2 cellular contexts compared by ENCODE assay signal in the genomic region with DNA sequence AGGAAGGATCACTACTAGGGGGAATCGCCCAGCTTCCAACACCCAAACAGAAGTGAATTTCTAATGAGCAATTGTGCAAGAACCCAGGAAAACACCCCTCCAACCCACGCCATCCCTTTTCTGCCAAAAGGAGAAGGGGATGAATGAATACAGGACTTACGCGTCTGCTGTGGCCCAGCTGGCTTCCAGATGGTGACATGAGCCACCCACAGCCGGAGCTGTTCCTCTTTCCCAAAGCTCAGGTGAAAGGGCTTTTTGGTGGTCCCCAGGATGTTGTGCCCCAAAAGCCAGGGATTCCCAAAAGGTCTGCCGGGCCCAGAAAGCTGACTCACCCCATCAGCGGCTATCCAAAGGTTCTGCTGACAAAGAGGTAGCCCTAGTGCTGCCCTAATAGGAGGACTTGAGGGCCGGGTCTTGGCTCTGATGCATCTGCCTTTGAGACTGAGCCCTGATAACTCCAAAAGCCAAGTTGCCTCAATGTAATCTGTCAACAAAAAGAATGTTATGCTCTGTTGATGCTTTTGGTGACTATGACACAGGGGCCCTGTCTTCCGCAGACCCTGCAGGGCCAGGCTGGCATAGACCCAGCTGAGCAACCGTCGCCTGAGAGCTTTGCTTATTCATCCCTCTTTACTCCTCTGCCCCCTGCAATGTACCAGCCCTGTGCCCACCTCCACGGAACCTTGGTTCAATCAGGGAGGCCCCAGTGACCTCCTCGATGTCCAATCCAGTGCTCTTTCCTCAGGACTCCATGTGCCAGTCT.
TF ChIP-seq lines count a peak whose summit lies in the region.

No MANE protein-coding gene starts in this region.

TF ChIP-seq in IMR-90, 13 proteins besides CTCF, POLR2A, EP300 and RAD21:
- TF ChIP-seq CHD1 (IDR thresholded peaks at IDR 0.05; ENCODE audit: low read depth, low read length) (no peak), FOS (IDR thresholded peaks at IDR 0.05; ENCODE audit: low read depth, low read length) (no peak), SMC3 (IDR thresholded peaks at IDR 0.05; ENCODE audit: low read depth, low read length) (no peak), CEBPB (IDR thresholded peaks at IDR 0.05; ENCODE audit: low read depth, low read length) (peak; percentile 90)
TF ChIP-seq in IMR-90: peak in this region for 1.

TF ChIP-seq in K562, 482 proteins besides CTCF, POLR2A, EP300 and RAD21:
- TF ChIP-seq BCL6 (CRISPR knock-in tag; IDR thresholded peaks at IDR 0.05), result no peak
- TF ChIP-seq ZNF316 (IDR thresholded peaks at IDR 0.05), result peak; percentile 17; the same call in 1 of the 2 replicates
- no peak for TF ChIP-seq CHD1 (IDR thresholded peaks at IDR 0.05; ENCODE audit: low read length)
- peak; percentile 41; the same call in 1 of the 2 replicates for TF ChIP-seq C11orf30 (IDR thresholded peaks at IDR 0.05; ENCODE audit: low read depth)
- TF ChIP-seq CEBPB (tag; IDR thresholded peaks at IDR 0.05), result peak; percentile 77
- TF ChIP-seq SPI1 (IDR thresholded peaks at IDR 0.05; ENCODE audit: borderline replicate concordance, low read depth, low read length), result 0 out of 2 replicates have a peak, but pooled peaks have one; percentile 44
TF ChIP-seq in K562: peak in this region for 4.
